Comparison of ENCODE assay signal across 21 cellular contexts in the genomic region with DNA sequence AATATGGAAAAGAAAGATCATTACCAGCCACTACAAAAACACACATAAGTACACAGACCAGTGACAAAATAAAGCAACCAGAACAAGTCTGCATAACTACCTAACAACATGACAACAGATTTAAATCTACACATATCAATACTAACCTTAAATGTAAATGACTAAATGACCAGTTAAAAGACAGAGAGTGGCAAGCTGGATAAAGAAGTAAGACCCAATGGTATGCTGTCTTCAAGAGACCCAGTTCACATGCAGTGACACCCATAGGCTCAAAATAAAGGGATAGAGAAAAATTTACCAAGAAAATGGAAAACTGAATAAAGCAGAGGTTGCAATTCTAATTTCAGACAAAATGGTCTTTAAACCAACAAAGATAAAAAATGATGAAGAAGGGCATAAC.
"Had no signal": no experiment of that assay in that cellular context is flagged by ENCODE, and none has a peak within 500 bp of the region (broad histone marks: within the 10 kb centered on the region; RNA-seq: fewer than 3 reads in every experiment).

No MANE protein-coding gene starts in this region.

- H3K27ac ChIP-seq: hepatocyte, left lung, left ventricle myocardium inferior, lower lobe of right lung had no signal

- H3K27me3 ChIP-seq: hepatocyte, left lung had no signal

- H3K36me3 ChIP-seq: left lung, left ventricle myocardium inferior, lower lobe of right lung had no signal

- H3K4me3 ChIP-seq: hepatocyte, left lung, left ventricle myocardium inferior, lower lobe of right lung, lung, mucosa of descending colon had no signal

- H3K4me1 ChIP-seq: left lung, left ventricle myocardium inferior, lower lobe of right lung had no signal

- DNase-seq: hippocampal formation; hypothalamus; immature natural killer cell; islet precursor cell; kidney; kidney glomerular epithelial cell; left cardiac atrium; left colon; left lung; left ventricle myocardium inferior; left ventricle myocardium superior; lower lobe of right lung; mammary epithelial cell; mesenchymal stem cell; mesendoderm; midbrain; mucosa of descending colon; naive B cell; naive thymus-derived CD4-positive, alpha-beta T cell had no signal
